ENCODE assay signal across 33 cellular contexts in the genomic region with DNA sequence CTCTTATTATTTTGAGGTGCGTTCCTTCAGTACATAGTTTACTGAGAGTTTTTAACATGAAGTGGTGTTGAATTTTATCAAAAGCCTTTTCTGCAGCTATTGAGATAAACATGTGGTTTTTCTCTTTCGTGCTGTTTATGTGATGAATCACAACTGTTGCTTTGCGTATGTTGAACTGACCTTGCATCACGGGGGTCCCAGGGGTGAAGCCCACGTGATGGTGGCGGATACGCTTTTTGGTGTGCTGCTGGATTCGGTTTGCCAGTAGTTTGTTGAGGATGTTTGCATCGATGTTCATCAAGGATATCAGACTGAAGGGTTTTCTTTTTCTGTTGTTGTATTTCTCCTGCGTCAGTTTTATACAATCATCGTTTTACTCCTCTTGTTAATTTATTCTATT. TPM values are rescaled to one million over a fixed set of nuclear protein-coding genes. Genes with fewer than 3 reads are reported as not detected.
"Had no signal": no experiment of that assay in that cellular context is flagged by ENCODE, and none has a peak within 500 bp of the region (broad histone marks: within the 10 kb centered on the region; RNA-seq: fewer than 3 reads in every experiment).

No MANE protein-coding gene starts in this region.

- H3K9me3 Mint-ChIP-seq: natural killer cell; neural progenitor cell; stimulated activated memory B cell treated with anti-CD40 and anti-IgM and Interleukin-4, amounts not matched to agents 10 μg/mL and 1 μg/mL and 100 μg/mL, for 72 hours; stimulated activated naive CD8-positive, alpha-beta T cell treated with anti-CD3 and anti-CD28 coated beads, Interleukin-15, amount 100 ng/mL, for 72 hours; type B pancreatic cell had no signal

- DNase-seq: hippocampal formation; kidney glomerular epithelial cell; left colon; left lung; mesendoderm; naive B cell; natural killer cell; nephron progenitor cell; occipital lobe; psoas muscle; right lobe of liver; stimulated activated CD4-positive, alpha-beta T cell treated with anti-CD3 and anti-CD28 coated beads, Interleukin-1b, Interleukin-23, amount 100 ng/mL, for 48 hours; stimulated activated CD4-positive, alpha-beta T cell treated with anti-CD3 and anti-CD28 coated beads, Interleukin-2, amount 100 ng/mL, for 48 hours; stimulated activated CD4-positive, alpha-beta T cell treated with anti-CD3 and anti-CD28 coated beads, Interleukin-4, amount 100 ng/mL, for 4 hours; stimulated activated CD8-positive, alpha-beta memory T cell treated with anti-CD3 and anti-CD28 coated beads, Interleukin-4, amount 100 ng/mL, for 48 hours; stimulated activated naive CD4-positive, alpha-beta T cell treated with Interleukin-2 at 50 U/mL for 16 hours; stimulated activated naive CD8-positive, alpha-beta T cell treated with anti-CD3 and anti-CD28 coated beads, Interleukin-15, amount 100 ng/mL, for 72 hours; substantia nigra; uterus had no signal

- H3K27ac Mint-ChIP-seq: mesothelial cell of epicardium; naive B cell; natural killer cell; nephron progenitor cell; neural progenitor cell; stimulated activated memory B cell treated with anti-CD40 and anti-IgM and Interleukin-4, amounts not matched to agents 10 μg/mL and 1 μg/mL and 100 μg/mL, for 72 hours; type B pancreatic cell had no signal

- H3K36me3 Mint-ChIP-seq: mesothelial cell of epicardium; naive B cell; natural killer cell; neural progenitor cell; stimulated activated memory B cell treated with anti-CD40 and anti-IgM and Interleukin-4, amounts not matched to agents 10 μg/mL and 1 μg/mL and 100 μg/mL, for 72 hours; type B pancreatic cell had no signal

- ATAC-seq: left colon; left lung; natural killer cell; psoas muscle; right lobe of liver; stimulated activated memory B cell treated with anti-CD40 and anti-IgM and Interleukin-4, amounts not matched to agents 10 μg/mL and 1 μg/mL and 100 μg/mL, for 72 hours; stimulated activated naive CD8-positive, alpha-beta T cell treated with anti-CD3 and anti-CD28 coated beads, Interleukin-15, amount 100 ng/mL, for 72 hours had no signal

- H3K4me3 ChIP-seq: left lung, lung, neural progenitor cell, psoas muscle, right lobe of liver, smooth muscle cell, tibial nerve, uterus had no signal

- H3K4me3 Mint-ChIP-seq: mesothelial cell of epicardium; naive B cell; natural killer cell; nephron progenitor cell; neural progenitor cell; stimulated activated memory B cell treated with anti-CD40 and anti-IgM and Interleukin-4, amounts not matched to agents 10 μg/mL and 1 μg/mL and 100 μg/mL, for 72 hours; stimulated activated naive CD8-positive, alpha-beta T cell treated with anti-CD3 and anti-CD28 coated beads, Interleukin-15, amount 100 ng/mL, for 72 hours; type B pancreatic cell had no signal

- H3K27me3 Mint-ChIP-seq: stimulated activated memory B cell treated with anti-CD40 and anti-IgM and Interleukin-4, amounts not matched to agents 10 μg/mL and 1 μg/mL and 100 μg/mL, for 72 hours; type B pancreatic cell had no signal

- H3K4me1 Mint-ChIP-seq: mesothelial cell of epicardium; naive B cell; natural killer cell; nephron progenitor cell; neural progenitor cell; stimulated activated memory B cell treated with anti-CD40 and anti-IgM and Interleukin-4, amounts not matched to agents 10 μg/mL and 1 μg/mL and 100 μg/mL, for 72 hours; stimulated activated naive CD8-positive, alpha-beta T cell treated with anti-CD3 and anti-CD28 coated beads, Interleukin-15, amount 100 ng/mL, for 72 hours had no signal

RNA-seq across cellular contexts. Expression of gene H2BW1, which starts 4.6 kb away (rescaled TPM):
- total RNA-seq: left colon, left lung, lower leg skin, lung, mesothelial cell of epicardium, mononuclear cell, natural killer cell, occipital lobe, osteocyte, posterior vena cava, psoas muscle, right lobe of liver, skeletal muscle tissue, smooth muscle cell, temporal lobe, tibial nerve, ureter, uterus had no signal

RNA-seq across cellular contexts. Expression of gene H2BW2, which starts 21.6 kb away (rescaled TPM):
- total RNA-seq: left colon, left lung, lower leg skin, lung, mononuclear cell, occipital lobe, osteocyte, posterior vena cava, psoas muscle, right lobe of liver, skeletal muscle tissue, temporal lobe, tibial nerve, uterus had no signal
